In genomic region chr20:62808211-62808865, GRCh38 we compare ENCODE assay signal across 8 cellular contexts. TPM values are rescaled to one million over a fixed set of nuclear protein-coding genes. Genes with fewer than 3 reads are reported as not detected.
DNase-seq lines count a peak whose midpoint lies in the region; ATAC-seq and TF ChIP-seq lines count a peak whose summit lies in the region.

No MANE protein-coding gene starts in this region.

- intact Hi-C loops in activated B cell treated with CpG ODN at 0.5 μM for 24 hours (cut with micrococcal nuclease) (loop anchor here (1.0 to 5.0 kb wide), 7 partner anchors 10 to 506 kb away; partner anchors contain the start of genes ADRM1, BHLHE23 and MRGBP), mammary epithelial cell (cut with micrococcal nuclease) (loop anchor here (1.0 to 2.0 kb wide), 2 partner anchors 140 to 506 kb away; partner anchors contain the start of gene ADRM1)

- dilution Hi-C loops in mammary epithelial cell (cut with HindIII; ENCODE audit: low sequenced_read_pairs) = no loop called here

- H3K27ac ChIP-seq in mammary epithelial cell (ENCODE audit: insufficient read depth, low read depth, low read length) = no peak overlapping the region

- no peaks in the 10 kb centered on the region for H3K27me3 ChIP-seq in mammary epithelial cell (ENCODE audit: insufficient read depth, low read length)

- H3K9me3 ChIP-seq in mammary epithelial cell (replicated peaks; ENCODE audit: insufficient read depth, low read length) = no peaks in the 10 kb centered on the region

- no peak overlapping the region for H3K4me2 ChIP-seq in mammary epithelial cell (ENCODE audit: insufficient read depth, low read depth, low read length)

- CTCF ChIA-PET in activated B cell treated with CpG ODN at 0.5 μM for 24 hours (lab: Charles Lee) = interaction anchor here (0.7 to 2.2 kb wide), 10 partner anchors 12 to 309 kb away, joined by 3 to 11 read pairs (median 4); partner anchors contain the start of genes MRGBP and SLCO4A1
- CTCF ChIA-PET in mammary epithelial cell (lab: Charles Lee; ENCODE audit: low non-redundant PET) = interaction anchor here (0.6 to 0.9 kb wide), 2 partner anchors 175 to 403 kb away, joined by 3 to 5 read pairs; no protein-coding TSS in a partner anchor

- peaks cover 12% of the 10 kb centered on the region for H3K4me1 ChIP-seq in mammary epithelial cell (ENCODE audit: insufficient read depth, low read length)

- POLR2A ChIA-PET in activated B cell treated with CpG ODN at 0.5 μM for 24 hours (lab: Charles Lee) = interaction anchor here (0.5 to 1.6 kb wide), 4 partner anchors 8 to 506 kb away, joined by 3 to 4 read pairs (median 4); partner anchors contain the start of gene COL9A3

- DNase-seq in GM10266 (ENCODE audit: extremely low spot score) (peak; percentile 85), NCI-H1092 (lab: John Stamatoyannopoulos, UW) (peak; percentile 39), activated B cell treated with CpG ODN at 0.5 μM for 24 hours (peak; percentile 75), mammary epithelial cell (no peak), kidney tubule cell (ENCODE audit: low spot score) (peak; percentile 55)
- peak; percentile 43 to 67 (median 62) for DNase-seq in stimulated activated CD4-positive, alpha-beta T cell treated with anti-CD3 and anti-CD28 coated beads, TNF-alpha, amount 100 ng/mL, for 48 hours (ENCODE audit: low read depth in 3 of 3)

- H3K4me1 Mint-ChIP-seq in activated B cell treated with CpG ODN at 0.5 μM for 24 hours = peaks cover 31% of the 10 kb centered on the region
- H3K4me1 Mint-ChIP-seq in stimulated activated memory B cell treated with anti-CD40 and anti-IgM and Interleukin-4, amounts not matched to agents 10 μg/mL and 1 μg/mL and 100 μg/mL, for 72 hours = peaks cover 46% of the 10 kb centered on the region

- peak overlapping the region; percentile 48 for H3K4me3 Mint-ChIP-seq in activated B cell treated with CpG ODN at 0.5 μM for 24 hours
- no peak overlapping the region for H3K4me3 Mint-ChIP-seq in stimulated activated memory B cell treated with anti-CD40 and anti-IgM and Interleukin-4, amounts not matched to agents 10 μg/mL and 1 μg/mL and 100 μg/mL, for 72 hours

- no peaks in the 10 kb centered on the region for H4K20me1 ChIP-seq in mammary epithelial cell (ENCODE audit: insufficient read depth, low read length)

- peaks cover 26% of the 10 kb centered on the region for H3K79me2 ChIP-seq in mammary epithelial cell (ENCODE audit: insufficient read depth, low read length)

- H3K36me3 Mint-ChIP-seq in activated B cell treated with CpG ODN at 0.5 μM for 24 hours (ENCODE audit: low read depth) = peaks cover 59% of the 10 kb centered on the region
- peaks cover 52% of the 10 kb centered on the region for H3K36me3 Mint-ChIP-seq in stimulated activated memory B cell treated with anti-CD40 and anti-IgM and Interleukin-4, amounts not matched to agents 10 μg/mL and 1 μg/mL and 100 μg/mL, for 72 hours

- H3K9ac ChIP-seq in mammary epithelial cell (ENCODE audit: insufficient read depth, low read length) = no peak overlapping the region

- in situ Hi-C loops in mammary epithelial cell (cut with MboI; ENCODE audit: low sequenced_read_pairs in 2 of 2) = no loop called here

- no peaks in the 10 kb centered on the region for H3K27me3 Mint-ChIP-seq in activated B cell treated with CpG ODN at 0.5 μM for 24 hours
- H3K27me3 Mint-ChIP-seq in stimulated activated memory B cell treated with anti-CD40 and anti-IgM and Interleukin-4, amounts not matched to agents 10 μg/mL and 1 μg/mL and 100 μg/mL, for 72 hours = no peaks in the 10 kb centered on the region

- peaks cover 2% of the 10 kb centered on the region for H3K36me3 ChIP-seq in mammary epithelial cell (ENCODE audit: insufficient read depth, low read length)

- ATAC-seq in activated B cell treated with CpG ODN at 0.5 μM for 24 hours (ENCODE audit: low read depth) (peak; percentile 56), GM19395 (IDR thresholded peaks at IDR 0.05; ENCODE audit: unreplicated experiment) (no peak)
- no peak for ATAC-seq in stimulated activated memory B cell treated with anti-CD40 and anti-IgM and Interleukin-4, amounts not matched to agents 10 μg/mL and 1 μg/mL and 100 μg/mL, for 72 hours

- BruUV-seq in mammary epithelial cell (replicated peaks; lab: Mats Ljungman, UMichigan) = no TSS peak

- H3K4me3 ChIP-seq in mammary epithelial cell (replicated peaks in 1 of 3; ENCODE audit: insufficient read depth in 1 of 3, low read depth in 2 of 3, low read length in 3 of 3) = no peak overlapping the region

- H3K27ac Mint-ChIP-seq in activated B cell treated with CpG ODN at 0.5 μM for 24 hours = peak overlapping the region; percentile 69
- H3K27ac Mint-ChIP-seq in stimulated activated memory B cell treated with anti-CD40 and anti-IgM and Interleukin-4, amounts not matched to agents 10 μg/mL and 1 μg/mL and 100 μg/mL, for 72 hours = no peak overlapping the region

- H3K9me3 Mint-ChIP-seq in activated B cell treated with CpG ODN at 0.5 μM for 24 hours = no peaks in the 10 kb centered on the region
- no peaks in the 10 kb centered on the region for H3K9me3 Mint-ChIP-seq in stimulated activated memory B cell treated with anti-CD40 and anti-IgM and Interleukin-4, amounts not matched to agents 10 μg/mL and 1 μg/mL and 100 μg/mL, for 72 hours

- 35% methylated on average over 21 of the region's 21 CpGs for WGBS in mammary epithelial cell (ENCODE audit: low coverage, missing lambda C conversion rate)

- TF ChIP-seq CTCF in GM10266 (IDR thresholded peaks at IDR 0.05; ENCODE audit: control insufficient read depth, insufficient read depth, low read depth, missing control alignments) = peak; percentile 82
- peak; percentile 48 for TF ChIP-seq CTCF in activated B cell treated with CpG ODN at 0.5 μM for 24 hours (IDR thresholded peaks at IDR 0.05)
- TF ChIP-seq CTCF in mammary epithelial cell (conservative IDR thresholded peaks at IDR 0.05 in 1 of 2, IDR thresholded peaks at IDR 0.05 in 1 of 2; ENCODE audit: extremely low read depth in 1 of 2, insufficient read depth in 1 of 2, low read depth in 1 of 2, low read length in 2 of 2) = peak; percentile 68 to 90

- no peak overlapping the region for H2AFZ ChIP-seq in mammary epithelial cell (ENCODE audit: low read depth, low read length)

RNA-seq across cellular contexts. Expression of gene OGFR, which starts 3.7 kb away (rescaled TPM):
- total RNA-seq in activated B cell treated with CpG ODN at 0.5 μM for 24 hours = 74.6 and 78.9 TPM in 2 replicates
- total RNA-seq in mammary epithelial cell = 10 to 100 TPM; 12.7 to 30.0 TPM
- 20.6 TPM for polyA plus RNA-seq in mammary epithelial cell
- polyA minus RNA-seq in mammary epithelial cell = 12.4 TPM

RNA-seq across cellular contexts. Expression of gene COL9A3, which starts 8.5 kb away (rescaled TPM):
- total RNA-seq in activated B cell treated with CpG ODN at 0.5 μM for 24 hours (33.2 and 37.6 TPM in 2 replicates), mammary epithelial cell (under 1 TPM in 1 of 2 donors, not detected in 1; 0.67 TPM)
- 0.16 TPM for polyA plus RNA-seq in mammary epithelial cell
- not detected for polyA minus RNA-seq in mammary epithelial cell

RNA-seq across cellular contexts. Expression of gene MRGBP, which starts 12.1 kb away (rescaled TPM):
- total RNA-seq in activated B cell treated with CpG ODN at 0.5 μM for 24 hours = 9.8 and 10.7 TPM in 2 replicates
- total RNA-seq in mammary epithelial cell = 10 to 100 TPM; 14.6 to 15.7 TPM
- 14.1 TPM for polyA plus RNA-seq in mammary epithelial cell
- 15.3 TPM for polyA minus RNA-seq in mammary epithelial cell

RNA-seq across cellular contexts. Expression of gene TCFL5, which starts 53.3 kb away (rescaled TPM):
- total RNA-seq in activated B cell treated with CpG ODN at 0.5 μM for 24 hours = 54.5 and 55.6 TPM in 2 replicates
- total RNA-seq in mammary epithelial cell = 10 to 100 TPM in 1 of 2 donors, 1 to 10 TPM in 1; 8.1 to 11.7 TPM
- 6.5 TPM for polyA plus RNA-seq in mammary epithelial cell
- polyA minus RNA-seq in mammary epithelial cell = 1.9 TPM

Comparison
In these comparisons a context has a peak if more than half of its experiments do, and no peak if none do; other contexts are left out.
1. RNA of gene COL9A3, which starts 8.5 kb away (total RNA-seq): 33.2 to 37.6 TPM in activated B cell treated with CpG ODN at 0.5 μM for 24 hours; 0.67 TPM in mammary epithelial cell; every median in the first group is over 10 times any median in the second.
2. Peak in every context shown above with its lines, with median percentiles within 50 percentile points of each other: CTCF ChIP-seq.